9 cellular contexts compared by ENCODE assay signal in genomic region chrX:77447339-77448149, GRCh38. TPM values are rescaled to one million over a fixed set of nuclear protein-coding genes. Genes with fewer than 3 reads are reported as not detected.
DNase-seq lines count a peak whose midpoint lies in the region; ATAC-seq, FAIRE-seq and TF ChIP-seq lines count a peak whose summit lies in the region.
"Had no signal": no experiment of that assay in that cellular context is flagged by ENCODE, and none has a peak within 500 bp of the region (broad histone marks: within the 10 kb centered on the region; RNA-seq: fewer than 3 reads in every experiment).

TSS of gene FGF16 (plus strand) at chrX:77447389. CDS start at chrX:77447675, 286 bp downstream.

- WGBS in spleen, 5 donors: 2 to 46% (median 6%) methylated on average over 24 to 84 of the region's 84 CpGs

- no peak within 1 kb of the TSS for H3K27ac Mint-ChIP-seq in activated naive CD8-positive, alpha-beta T cell

- peaks cover 0 to 34% (median 26%) of the 10 kb centered on the region in 7 donors for H3K27me3 ChIP-seq in spleen (replicated peaks in 1 of 7)

- H3K4me3 ChIP-seq in iPS-11a (ENCODE audit: low read depth, low read length): peak within 1 kb of the TSS; percentile 54
- H3K4me3 ChIP-seq in spleen: peak within 1 kb of the TSS in 7 of 8 donors; percentile 8 to 60 (median 23)
- H3K4me3 ChIP-seq: lung had no signal

- H3K9me3 ChIP-seq in spleen: no peaks in the 10 kb centered on the region

- peaks cover 10% of the 10 kb centered on the region for H3K4me1 Mint-ChIP-seq in activated naive CD8-positive, alpha-beta T cell (ENCODE audit: low read depth)

- H3K9me3 Mint-ChIP-seq in activated naive CD8-positive, alpha-beta T cell (ENCODE audit: low read depth): no peaks in the 10 kb centered on the region

- TF ChIP-seq CTCF in GM20000 (IDR thresholded peaks at IDR 0.05; ENCODE audit: extremely low read depth, missing control alignments) (no peak), spleen (IDR thresholded peaks at IDR 0.05 in 8 of 11, conservative IDR thresholded peaks at IDR 0.05 in 3 of 11) (no peak), D721Med (IDR thresholded peaks at IDR 0.05; ENCODE audit: insufficient read depth, missing control alignments) (no peak)

- peaks cover 0 to 26% (median 20%) of the 10 kb centered on the region in 6 donors for H3K4me1 ChIP-seq in spleen

- no peaks in the 10 kb centered on the region for H3K36me3 Mint-ChIP-seq in activated naive CD8-positive, alpha-beta T cell

- TF ChIP-seq POLR2A in spleen (IDR thresholded peaks at IDR 0.05): no peak

- intact Hi-C loops in spleen (cut with DNase I; ENCODE audit: low total_unique reads): no loop called here

- no peaks in the 10 kb centered on the region for H3K36me3 ChIP-seq in spleen

- peaks cover 19% of the 10 kb centered on the region for H3K27me3 Mint-ChIP-seq in activated naive CD8-positive, alpha-beta T cell

- DNase-seq in GM20000 (ENCODE audit: low spot score) (peak; percentile 20), spleen (peak; percentile 75), OCI-M1 (lab: John Stamatoyannopoulos, UW) (no peak), frontal cortex (ENCODE audit: low spot score in 2 of 2) (no peak), D721Med (ENCODE audit: insufficient read length, low spot score) (no peak)

- FAIRE-seq in frontal cortex (lab: Jason Lieb, UNC) (no peak), D721Med (lab: Jason Lieb, UNC) (no peak)

- no peak within 1 kb of the TSS for H3K27ac ChIP-seq in spleen

- no peak for ATAC-seq in GM21526 (IDR thresholded peaks at IDR 0.05; ENCODE audit: low FRiP score, unreplicated experiment)

- peak within 1 kb of the TSS; percentile 86 for H3K4me3 Mint-ChIP-seq in activated naive CD8-positive, alpha-beta T cell

RNA-seq across cellular contexts. Expression of gene FGF16, which starts in this region (rescaled TPM):
- total RNA-seq in spleen: not detected
- polyA plus RNA-seq in spleen: not detected
- 0.41 TPM for total RNA-seq in frontal cortex
- total RNA-seq: lung had no signal

Comparison
In these comparisons a context has a peak if more than half of its experiments do, and no peak if none do; other contexts are left out.
1. Peak in DNase-seq and H3K4me3 ChIP-seq in spleen; RNA of the gene not detected or under 1 TPM.